Comparison of ENCODE assay signal across 8 cellular contexts in genomic region chr6:136793348-136793747, GRCh38. TPM values are rescaled to one million over a fixed set of nuclear protein-coding genes. Genes with fewer than 3 reads are reported as not detected.
DNase-seq lines count a peak whose midpoint lies in the region; FAIRE-seq and TF ChIP-seq lines count a peak whose summit lies in the region.

No MANE protein-coding gene starts in this region.

- peaks cover 3% of the 10 kb centered on the region for H3K9me3 Mint-ChIP-seq in activated naive CD4-positive, alpha-beta T cell treated with anti-CD3 and anti-CD28 coated beads, Interleukin-2, amount 10 ng/mL, durations not matched to agents 7 days and 5 days
- H3K9me3 Mint-ChIP-seq in activated CD4-positive, alpha-beta memory T cell treated with anti-CD3 and anti-CD28 coated beads, Interleukin-2, amount 10 ng/mL, durations not matched to agents 7 days and 5 days: no peaks in the 10 kb centered on the region

- H3K4me1 Mint-ChIP-seq in activated naive CD4-positive, alpha-beta T cell treated with anti-CD3 and anti-CD28 coated beads, Interleukin-2, amount 10 ng/mL, durations not matched to agents 7 days and 5 days: peaks cover 27% of the 10 kb centered on the region
- H3K4me1 Mint-ChIP-seq in activated CD4-positive, alpha-beta memory T cell treated with anti-CD3 and anti-CD28 coated beads, Interleukin-2, amount 10 ng/mL, durations not matched to agents 7 days and 5 days: peaks cover 23% of the 10 kb centered on the region

- POLR2A ChIA-PET in activated CD4-positive, alpha-beta memory T cell treated with anti-CD3 and anti-CD28 coated beads, Interleukin-2, amount 10 ng/mL, durations not matched to agents 7 days and 5 days (lab: Charles Lee): interaction anchor here (1.0 to 10.1 kb wide), 10 partner anchors 31 to 543 kb away, joined by 3 to 237 read pairs (median 7); partner anchors contain the start of gene MTFR2

- H3K36me3 ChIP-seq in kidney (ENCODE audit: control insufficient read depth in 1 of 2, insufficient read depth in 2 of 2, low read length in 2 of 2) (no peaks in the 10 kb centered on the region), transverse colon (no peaks in the 10 kb centered on the region)

- no peak overlapping the region for H3K27ac Mint-ChIP-seq in activated naive CD4-positive, alpha-beta T cell treated with anti-CD3 and anti-CD28 coated beads, Interleukin-2, amount 10 ng/mL, durations not matched to agents 7 days and 5 days
- peak overlapping the region; percentile 91 for H3K27ac Mint-ChIP-seq in activated CD4-positive, alpha-beta memory T cell treated with anti-CD3 and anti-CD28 coated beads, Interleukin-2, amount 10 ng/mL, durations not matched to agents 7 days and 5 days

- TF ChIP-seq CTCF in kidney (IDR thresholded peaks at IDR 0.05; ENCODE audit: borderline replicate concordance, extremely low read depth, insufficient read depth): no peak
- TF ChIP-seq CTCF in transverse colon (IDR thresholded peaks at IDR 0.05): no peak

- H3K9ac ChIP-seq in kidney (ENCODE audit: low read length in 2 of 2): peak overlapping the region; percentile 11 to 91

- peak overlapping the region; percentile 99 for H3K27ac ChIP-seq in kidney (ENCODE audit: low read depth in 2 of 2, low read length in 2 of 2)
- peak overlapping the region; percentile 95 to 99 (median 97) for H3K27ac ChIP-seq in transverse colon

- H3K4me1 ChIP-seq in kidney (ENCODE audit: control insufficient read depth in 1 of 2, insufficient read depth in 1 of 2, low read depth in 1 of 2, low read length in 2 of 2): peaks cover 3% of the 10 kb centered on the region in 2 donors
- H3K4me1 ChIP-seq in transverse colon: peaks cover 0 to 35% (median 18%) of the 10 kb centered on the region in 4 donors

- no peak for FAIRE-seq in kidney (lab: Jason Lieb, UNC)

- no peaks in the 10 kb centered on the region for H3K27me3 ChIP-seq in transverse colon

- in situ Hi-C loops in transverse colon (cut with MboI; ENCODE audit: low pct_ligation_motif_present in 1 of 4, low pct_unique_long_range_greater_than_20kb in 1 of 4, low sequenced_read_pairs in 3 of 4): loop anchor here (5.0 to 25.0 kb wide), 4 partner anchors 146 to 506 kb away; partner anchors contain the start of gene BCLAF1 (in 1 of the 4)

- intact Hi-C loops in kidney (cut with DNase I): loop anchor here (10.0 kb wide), 2 partner anchors 149 to 209 kb away; no protein-coding TSS in a partner anchor
- intact Hi-C loops in transverse colon (cut with DNase I; ENCODE audit: low total_unique reads): loop anchor here (2.0 kb wide), 1 partner anchor 149 kb away; no protein-coding TSS in a partner anchor
- intact Hi-C loops in posterior vena cava (cut with DNase I): loop anchor here (2.0 to 10.0 kb wide), 5 partner anchors 146 to 1321 kb away; no protein-coding TSS in a partner anchor

- no peak for TF ChIP-seq EP300 in transverse colon (IDR thresholded peaks at IDR 0.05; ENCODE audit: low read depth)

- H3K27me3 Mint-ChIP-seq in activated naive CD4-positive, alpha-beta T cell treated with anti-CD3 and anti-CD28 coated beads, Interleukin-2, amount 10 ng/mL, durations not matched to agents 7 days and 5 days: peaks cover 6% of the 10 kb centered on the region
- H3K27me3 Mint-ChIP-seq in activated CD4-positive, alpha-beta memory T cell treated with anti-CD3 and anti-CD28 coated beads, Interleukin-2, amount 10 ng/mL, durations not matched to agents 7 days and 5 days: peaks cover 4% of the 10 kb centered on the region

- H3K36me3 Mint-ChIP-seq in activated naive CD4-positive, alpha-beta T cell treated with anti-CD3 and anti-CD28 coated beads, Interleukin-2, amount 10 ng/mL, durations not matched to agents 7 days and 5 days: peaks cover 7% of the 10 kb centered on the region
- H3K36me3 Mint-ChIP-seq in activated CD4-positive, alpha-beta memory T cell treated with anti-CD3 and anti-CD28 coated beads, Interleukin-2, amount 10 ng/mL, durations not matched to agents 7 days and 5 days (ENCODE audit: low read depth): peaks cover 15% of the 10 kb centered on the region

- H3K4me3 ChIP-seq in kidney (ENCODE audit: low read length in 2 of 2) (peak overlapping the region; percentile 89 to 91), transverse colon (peak overlapping the region; percentile 75 to 96 (median 86))

- H3K4me3 Mint-ChIP-seq in activated naive CD4-positive, alpha-beta T cell treated with anti-CD3 and anti-CD28 coated beads, Interleukin-2, amount 10 ng/mL, durations not matched to agents 7 days and 5 days: peak overlapping the region; percentile 90
- peak overlapping the region; percentile 93 for H3K4me3 Mint-ChIP-seq in activated CD4-positive, alpha-beta memory T cell treated with anti-CD3 and anti-CD28 coated beads, Interleukin-2, amount 10 ng/mL, durations not matched to agents 7 days and 5 days

- no peak for TF ChIP-seq POLR2A in transverse colon (IDR thresholded peaks at IDR 0.05)

- no peak for DNase-seq in activated naive CD4-positive, alpha-beta T cell treated with anti-CD3 and anti-CD28 coated beads, Interleukin-2, amount 10 ng/mL, durations not matched to agents 7 days and 5 days
- no peak for DNase-seq in activated naive CD4-positive, alpha-beta T cell treated with Interleukin-2 at 50 U/mL for 16 hours
- DNase-seq in activated CD4-positive, alpha-beta memory T cell treated with anti-CD3 and anti-CD28 coated beads, Interleukin-2, amount 10 ng/mL, durations not matched to agents 7 days and 5 days: no peak
- no peak for DNase-seq in kidney
- no peak for DNase-seq in transverse colon
- no peak for DNase-seq in GM19240 (ENCODE audit: insufficient read length, low spot score)
- DNase-seq in posterior vena cava (ENCODE audit: low spot score): no peak
- no peak for DNase-seq in medulla oblongata (ENCODE audit: extremely low spot score)

- CTCF ChIA-PET in activated naive CD4-positive, alpha-beta T cell treated with anti-CD3 and anti-CD28 coated beads, Interleukin-2, amount 10 ng/mL, durations not matched to agents 7 days and 5 days (lab: Charles Lee): interaction anchor here (1.4 to 9.6 kb wide), 13 partner anchors 20 to 242 kb away, joined by 4 to 426 read pairs (median 8); no protein-coding TSS in a partner anchor
- CTCF ChIA-PET in activated CD4-positive, alpha-beta memory T cell treated with anti-CD3 and anti-CD28 coated beads, Interleukin-2, amount 10 ng/mL, durations not matched to agents 7 days and 5 days (lab: Charles Lee): interaction anchor here (1.0 to 8.6 kb wide), 22 partner anchors 9 to 544 kb away, joined by 3 to 600 read pairs (median 12); partner anchors contain the start of genes MAP7 and PEX7

- H3K9me3 ChIP-seq in kidney (ENCODE audit: control insufficient read depth in 1 of 2, low read length in 2 of 2): peaks cover 0 to 3% of the 10 kb centered on the region in 2 donors
- no peaks in the 10 kb centered on the region for H3K9me3 ChIP-seq in transverse colon

- 18 to 33% methylated on average over 1 to 8 of the region's 8 CpGs for WGBS in transverse colon (ENCODE audit: low coverage in 1 of 2), 2 donors

RNA-seq across cellular contexts. Expression of gene MAP3K5, which starts 1.1 kb away (rescaled TPM):
- total RNA-seq in activated CD4-positive, alpha-beta memory T cell treated with anti-CD3 and anti-CD28 coated beads, Interleukin-2, amount 10 ng/mL, durations not matched to agents 7 days and 5 days: 10 to 100 TPM; 25.4 to 25.9 TPM
- total RNA-seq in kidney: 32.9 TPM
- polyA plus RNA-seq in kidney (ENCODE audit: insufficient read depth, low read depth, low replicate concordance): 5.9 TPM
- total RNA-seq in transverse colon: 10 to 100 TPM; 16.2 to 52.7 (median 34.8) TPM
- total RNA-seq in posterior vena cava: 10 to 100 TPM; 15.0 to 16.4 TPM

RNA-seq across cellular contexts. Expression of gene PEX7, which starts 29.0 kb away (rescaled TPM):
- 1 to 10 TPM; 4.5 to 4.8 TPM for total RNA-seq in activated CD4-positive, alpha-beta memory T cell treated with anti-CD3 and anti-CD28 coated beads, Interleukin-2, amount 10 ng/mL, durations not matched to agents 7 days and 5 days
- total RNA-seq in kidney (10.6 TPM), transverse colon (10 to 100 TPM in 1 of 4 donors, 1 to 10 TPM in 2, not detected in 1; 3.4 to 11.0 (median 7.0) TPM), posterior vena cava (1 to 10 TPM; 4.4 to 4.7 TPM)
- polyA plus RNA-seq in kidney (ENCODE audit: insufficient read depth, low read depth, low replicate concordance): 21.3 TPM
